Comparison of ENCODE assay signal across 10 cellular contexts in the genomic region with DNA sequence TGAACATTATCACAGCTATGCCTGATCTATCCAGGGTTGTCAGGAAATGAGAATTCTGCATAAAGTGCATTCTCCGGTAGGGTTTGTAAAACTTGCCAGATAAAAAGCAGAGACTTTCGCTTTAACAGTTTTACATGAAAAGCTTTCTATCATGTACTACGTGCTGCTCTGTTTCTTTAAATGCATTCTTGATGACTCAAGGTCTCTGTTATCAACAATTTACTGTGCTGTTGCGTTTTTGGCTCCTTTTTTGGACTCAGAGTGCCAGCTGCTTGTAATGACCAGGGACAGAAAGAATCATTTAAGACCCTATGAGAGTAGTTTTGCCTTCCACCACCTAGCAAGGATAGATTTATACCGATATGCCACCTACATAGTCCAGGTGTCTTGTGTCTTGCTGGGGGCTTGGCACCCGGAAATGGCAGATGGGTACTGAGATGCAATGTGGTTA.
DNase-seq lines count a peak whose midpoint lies in the region; ATAC-seq and TF ChIP-seq lines count a peak whose summit lies in the region.
"Had no signal": no experiment of that assay in that cellular context is flagged by ENCODE, and none has a peak within 500 bp of the region (broad histone marks: within the 10 kb centered on the region; RNA-seq: fewer than 3 reads in every experiment).

No MANE protein-coding gene starts in this region.

- H4K20me1 ChIP-seq in OCI-LY3 (ENCODE audit: insufficient read depth, low read length): no peaks in the 10 kb centered on the region

- H3K4me2 ChIP-seq in OCI-LY3 (ENCODE audit: low read length): peak overlapping the region; percentile 39
- peak overlapping the region; percentile 62 for H3K4me2 ChIP-seq in parathyroid adenoma (ENCODE audit: low read length)

- ATAC-seq in GM18520 (IDR thresholded peaks at IDR 0.05; ENCODE audit: unreplicated experiment) (no peak), HG02678 (IDR thresholded peaks at IDR 0.05; ENCODE audit: unreplicated experiment) (no peak)
- ATAC-seq: Panc1 had no signal

- H3K9me3 ChIP-seq in OCI-LY3 (ENCODE audit: insufficient read depth, low read length) (no peaks in the 10 kb centered on the region), endocrine pancreas (ENCODE audit: control insufficient read depth, low read length) (no peaks in the 10 kb centered on the region), parathyroid adenoma (ENCODE audit: control insufficient read depth, low read length) (no peaks in the 10 kb centered on the region), testis (no peaks in the 10 kb centered on the region)

- peaks cover 33% of the 10 kb centered on the region for H3K4me1 ChIP-seq in OCI-LY3 (ENCODE audit: low read length)
- peaks cover 23% of the 10 kb centered on the region for H3K4me1 ChIP-seq in endocrine pancreas (ENCODE audit: control insufficient read depth, insufficient read depth, low read length)
- peaks cover 12% of the 10 kb centered on the region for H3K4me1 ChIP-seq in parathyroid adenoma
- peaks cover 13% of the 10 kb centered on the region for H3K4me1 ChIP-seq in testis

- DNase-seq in ELR (ENCODE audit: low read depth) (peak; percentile 36), NCI-H2107 treated with DMSO at 0.1 percent for 48 hours (lab: John Stamatoyannopoulos, UW; ENCODE audit: unreplicated experiment) (no peak), testis (no peak)
- DNase-seq: NCI-H1436 had no signal

- intact Hi-C loops in testis (cut with DNase I; ENCODE audit: low total_unique reads): no loop called here

- 20 to 35% methylated on average over 6 of the region's 6 CpGs for WGBS in testis, 2 donors

- no peaks in the 10 kb centered on the region for H3K27me3 ChIP-seq in OCI-LY3 (ENCODE audit: low read depth, low read length)
- H3K27me3 ChIP-seq in endocrine pancreas (ENCODE audit: control insufficient read depth, insufficient read depth, low read length): no peaks in the 10 kb centered on the region
- no peaks in the 10 kb centered on the region for H3K27me3 ChIP-seq in parathyroid adenoma (ENCODE audit: control insufficient read depth, insufficient read depth, low read length)
- H3K27me3 ChIP-seq in testis: no peaks in the 10 kb centered on the region

- H3K79me2 ChIP-seq in OCI-LY3 (ENCODE audit: low read length) (no peaks in the 10 kb centered on the region), parathyroid adenoma (no peaks in the 10 kb centered on the region)

- TF ChIP-seq POLR2A in testis (IDR thresholded peaks at IDR 0.05): no peak

- H3K27ac ChIP-seq in OCI-LY3 (ENCODE audit: low read length): no peak overlapping the region
- no peak overlapping the region for H3K27ac ChIP-seq in parathyroid adenoma
- H3K27ac ChIP-seq in testis: no peak overlapping the region

- H2AFZ ChIP-seq in OCI-LY3 (ENCODE audit: low read depth, low read length): peak overlapping the region; percentile 80
- peak overlapping the region; percentile 6 for H2AFZ ChIP-seq in parathyroid adenoma

- H3K36me3 ChIP-seq in OCI-LY3 (replicated peaks; ENCODE audit: low read depth, low read length): no peaks in the 10 kb centered on the region
- H3K36me3 ChIP-seq in endocrine pancreas (ENCODE audit: control insufficient read depth, insufficient read depth, low read length): no peaks in the 10 kb centered on the region
- H3K36me3 ChIP-seq in parathyroid adenoma (ENCODE audit: control insufficient read depth, insufficient read depth, low read length): no peaks in the 10 kb centered on the region
- no peaks in the 10 kb centered on the region for H3K36me3 ChIP-seq in testis (ENCODE audit: low read depth, missing control alignments)

- H3K4me3 ChIP-seq in OCI-LY3 (ENCODE audit: low read length): 0 out of 2 replicates have a peak overlapping the region, but pooled peaks have one; percentile 12
- H3K4me3 ChIP-seq in endocrine pancreas (ENCODE audit: control insufficient read depth, insufficient read depth, low read length): peak overlapping the region; percentile 79
- peak overlapping the region; percentile 14 for H3K4me3 ChIP-seq in parathyroid adenoma (ENCODE audit: low read depth, low read length)
- no peak overlapping the region for H3K4me3 ChIP-seq in testis

- H3K9ac ChIP-seq in OCI-LY3 (ENCODE audit: low read length) (0 out of 2 replicates have a peak overlapping the region, but pooled peaks have one; percentile 3), endocrine pancreas (ENCODE audit: control insufficient read depth, insufficient read depth, low read length) (peak overlapping the region; percentile 5), parathyroid adenoma (no peak overlapping the region)

- TF ChIP-seq CTCF in OCI-LY3 (IDR thresholded peaks at IDR 0.05; ENCODE audit: low read depth, low read length): no peak
- TF ChIP-seq CTCF in parathyroid adenoma (IDR thresholded peaks at IDR 0.05): no peak
- TF ChIP-seq CTCF in testis (IDR thresholded peaks at IDR 0.05): no peak

Comparison
In these comparisons a context has a peak if more than half of its experiments do, and no peak if none do; other contexts are left out.
1. H3K4me3 ChIP-seq: peak in OCI-LY3 (single experiment), endocrine pancreas (single experiment) and parathyroid adenoma (single experiment); none in testis (0 of 2).